ENCODE assay signal across 22 cellular contexts in genomic region chr1:77037990-77038389, GRCh38.
DNase-seq lines count a peak whose midpoint lies in the region; ATAC-seq and TF ChIP-seq lines count a peak whose summit lies in the region.
"Had no signal": no experiment of that assay in that cellular context is flagged by ENCODE, and none has a peak within 500 bp of the region (broad histone marks: within the 10 kb centered on the region; RNA-seq: fewer than 3 reads in every experiment).

No MANE protein-coding gene starts in this region.

- peaks cover 6% of the 10 kb centered on the region for H3K36me3 Mint-ChIP-seq in MCF 10A (ENCODE audit: insufficient read depth, unreplicated experiment)
- H3K36me3 Mint-ChIP-seq: CD4-positive, CD25-positive, alpha-beta regulatory T cell had no signal

- intact Hi-C loops in MCF 10A (cut with micrococcal nuclease) = loop anchor here (10.0 kb wide), 2 partner anchors 87 to 403 kb away; no protein-coding TSS in a partner anchor
- intact Hi-C loops in breast epithelium (cut with DNase I; ENCODE audit: low total_unique reads) = no loop called here
- intact Hi-C loops in mammary epithelial cell (cut with micrococcal nuclease) = no loop called here
- intact Hi-C loops in adrenal gland (cut with DNase I) = no loop called here

- H3K4me1 ChIP-seq in breast epithelium (no peaks in the 10 kb centered on the region), mammary epithelial cell (ENCODE audit: insufficient read depth, low read length) (peaks cover 29% of the 10 kb centered on the region), muscle layer of duodenum (ENCODE audit: control insufficient read depth in 1 of 2, insufficient read depth in 2 of 2, low read length in 2 of 2) (peaks cover 0 to 11% of the 10 kb centered on the region in 2 donors), adrenal gland (replicated peaks in 1 of 2) (no peaks in the 10 kb centered on the region)
- H3K4me1 ChIP-seq: BE2C had no signal

- DNase-seq in MCF 10A (ENCODE audit: unreplicated experiment) = no peak
- DNase-seq in breast epithelium (ENCODE audit: low spot score in 2 of 2) = no peak
- DNase-seq in mammary epithelial cell = peak; percentile 21
- DNase-seq in superior temporal gyrus (ENCODE audit: extremely low spot score) = peak; percentile 41
- DNase-seq in adrenal gland = no peak
- DNase-seq: 8988T; BE2C; CD4-positive, CD25-positive, alpha-beta regulatory T cell; COR-L47; HCEC 1CT; IMR-90; NCI-H1092; NCI-H146; NCI-H2081; NCI-H2171 treated with DMSO at 0.1 percent for 48 hours; NCI-H510A; NCI-H82; PC-9 had no signal

- CTCF ChIA-PET in MCF 10A (lab: Yijun Ruan, JAX) = interaction anchor here (0.6 to 0.9 kb wide), 4 partner anchors 105 to 1987 kb away, joined by 3 to 4 read pairs (median 4); no protein-coding TSS in a partner anchor
- CTCF ChIA-PET in mammary epithelial cell (lab: Charles Lee; ENCODE audit: low non-redundant PET) = no interaction called here

- in situ Hi-C loops in mammary epithelial cell (cut with MboI; ENCODE audit: low sequenced_read_pairs in 2 of 2) = no loop called here

- H3K79me2 ChIP-seq in mammary epithelial cell (ENCODE audit: insufficient read depth, low read length) = no peaks in the 10 kb centered on the region

- no peak for TF ChIP-seq POLR2A in breast epithelium (IDR thresholded peaks at IDR 0.05)
- TF ChIP-seq POLR2A in adrenal gland (IDR thresholded peaks at IDR 0.05) = no peak

- no peaks in the 10 kb centered on the region for H4K20me1 ChIP-seq in mammary epithelial cell (ENCODE audit: insufficient read depth, low read length)

- WGBS in mammary epithelial cell (ENCODE audit: low coverage, missing lambda C conversion rate) = 50% methylated on average over 2 of the region's 2 CpGs
- 68 to 75% (median 74%) methylated on average over 2 of the region's 2 CpGs for WGBS in adrenal gland, 4 donors

- H3K9me3 ChIP-seq in breast epithelium (no peaks in the 10 kb centered on the region), mammary epithelial cell (replicated peaks; ENCODE audit: insufficient read depth, low read length) (no peaks in the 10 kb centered on the region), muscle layer of duodenum (ENCODE audit: control insufficient read depth in 1 of 2, low read length in 2 of 2) (no peaks in the 10 kb centered on the region), adrenal gland (replicated peaks in 1 of 3) (no peaks in the 10 kb centered on the region)
- H3K9me3 ChIP-seq: BE2C had no signal

- no peaks in the 10 kb centered on the region for H3K27me3 Mint-ChIP-seq in MCF 10A (ENCODE audit: insufficient read depth, unreplicated experiment)
- H3K27me3 Mint-ChIP-seq: CD4-positive, CD25-positive, alpha-beta regulatory T cell had no signal

- no peak overlapping the region for H3K9ac ChIP-seq in mammary epithelial cell (ENCODE audit: insufficient read depth, low read length)

- H3K27ac Mint-ChIP-seq in MCF 10A (ENCODE audit: low read depth, unreplicated experiment) = peak overlapping the region; percentile 27
- H3K27ac Mint-ChIP-seq: CD4-positive, CD25-positive, alpha-beta regulatory T cell; GM23338 had no signal

- H3K4me3 Mint-ChIP-seq in MCF 10A (ENCODE audit: unreplicated experiment) = no peak overlapping the region
- H3K4me3 Mint-ChIP-seq: CD4-positive, CD25-positive, alpha-beta regulatory T cell; GM23338 had no signal

- H3K27ac ChIP-seq in breast epithelium = no peak overlapping the region
- H3K27ac ChIP-seq in mammary epithelial cell (ENCODE audit: insufficient read depth, low read depth, low read length) = no peak overlapping the region
- peak overlapping the region; percentile 29 for H3K27ac ChIP-seq in muscle layer of duodenum (ENCODE audit: low read length)
- no peak overlapping the region for H3K27ac ChIP-seq in adrenal gland
- H3K27ac ChIP-seq: PC-9 had no signal

- TF ChIP-seq CTCF in MCF 10A (IDR thresholded peaks at IDR 0.05; ENCODE audit: unreplicated experiment) (no peak), breast epithelium (IDR thresholded peaks at IDR 0.05) (no peak), mammary epithelial cell (conservative IDR thresholded peaks at IDR 0.05 in 1 of 2, IDR thresholded peaks at IDR 0.05 in 1 of 2; ENCODE audit: extremely low read depth in 1 of 2, insufficient read depth in 1 of 2, low read depth in 1 of 2, low read length in 2 of 2) (no peak), adrenal gland (IDR thresholded peaks at IDR 0.05) (no peak)

- H3K27me3 ChIP-seq in breast epithelium (no peaks in the 10 kb centered on the region), mammary epithelial cell (ENCODE audit: insufficient read depth, low read length) (no peaks in the 10 kb centered on the region), muscle layer of duodenum (ENCODE audit: low read depth, low read length) (no peaks in the 10 kb centered on the region), adrenal gland (no peaks in the 10 kb centered on the region)
- H3K27me3 ChIP-seq: BE2C had no signal

- no peak overlapping the region for H3K4me2 ChIP-seq in mammary epithelial cell (ENCODE audit: insufficient read depth, low read depth, low read length)
- H3K4me2 ChIP-seq: GM23338, PC-9 had no signal

- H3K4me3 ChIP-seq in breast epithelium (no peak overlapping the region), mammary epithelial cell (replicated peaks in 1 of 3; ENCODE audit: insufficient read depth in 1 of 3, low read depth in 2 of 3, low read length in 3 of 3) (no peak overlapping the region), muscle layer of duodenum (ENCODE audit: low read depth in 1 of 2, low read length in 2 of 2) (no peak overlapping the region), adrenal gland (no peak overlapping the region)
- H3K4me3 ChIP-seq: GM23338, PC-9 had no signal

- H3K36me3 ChIP-seq in breast epithelium (no peaks in the 10 kb centered on the region), mammary epithelial cell (ENCODE audit: insufficient read depth, low read length) (no peaks in the 10 kb centered on the region), muscle layer of duodenum (ENCODE audit: control insufficient read depth in 1 of 2, insufficient read depth in 2 of 2, low read length in 2 of 2) (no peaks in the 10 kb centered on the region), adrenal gland (replicated peaks in 1 of 2) (no peaks in the 10 kb centered on the region)
- H3K36me3 ChIP-seq: BE2C had no signal

- dilution Hi-C loops in mammary epithelial cell (cut with HindIII; ENCODE audit: low sequenced_read_pairs) = no loop called here

- H2AFZ ChIP-seq in mammary epithelial cell (ENCODE audit: low read depth, low read length) = no peak overlapping the region
- H2AFZ ChIP-seq: GM23338, PC-9 had no signal

- BruUV-seq in MCF 10A (replicated peaks; lab: Mats Ljungman, UMichigan) = no TSS peak
- no TSS peak for BruUV-seq in mammary epithelial cell (replicated peaks; lab: Mats Ljungman, UMichigan)

- peaks cover 41% of the 10 kb centered on the region for H3K4me1 Mint-ChIP-seq in MCF 10A (ENCODE audit: insufficient read depth, unreplicated experiment)
- H3K4me1 Mint-ChIP-seq: CD4-positive, CD25-positive, alpha-beta regulatory T cell had no signal

- POLR2A ChIA-PET in MCF 10A (lab: Yijun Ruan, JAX) = interaction anchor here (1.2 to 1.4 kb wide), 2 partner anchors 30 to 40 kb away, joined by 3 read pairs; no protein-coding TSS in a partner anchor

- H3K9me3 Mint-ChIP-seq in MCF 10A (ENCODE audit: unreplicated experiment) = peaks cover 7% of the 10 kb centered on the region

- no peak for ATAC-seq in GM18861 (IDR thresholded peaks at IDR 0.05; ENCODE audit: unreplicated experiment)
- ATAC-seq in GM19324 (IDR thresholded peaks at IDR 0.05; ENCODE audit: low FRiP score, unreplicated experiment) = no peak
- ATAC-seq: GM23338 had no signal

Comparison
In these comparisons a context has a peak if more than half of its experiments do, and no peak if none do; other contexts are left out.
1. DNase-seq: peak in mammary epithelial cell (single experiment) and superior temporal gyrus (single experiment); none in MCF 10A (single experiment), breast epithelium (0 of 2) and adrenal gland (0 of 7).